11 cellular contexts compared by ENCODE assay signal in the genomic region with DNA sequence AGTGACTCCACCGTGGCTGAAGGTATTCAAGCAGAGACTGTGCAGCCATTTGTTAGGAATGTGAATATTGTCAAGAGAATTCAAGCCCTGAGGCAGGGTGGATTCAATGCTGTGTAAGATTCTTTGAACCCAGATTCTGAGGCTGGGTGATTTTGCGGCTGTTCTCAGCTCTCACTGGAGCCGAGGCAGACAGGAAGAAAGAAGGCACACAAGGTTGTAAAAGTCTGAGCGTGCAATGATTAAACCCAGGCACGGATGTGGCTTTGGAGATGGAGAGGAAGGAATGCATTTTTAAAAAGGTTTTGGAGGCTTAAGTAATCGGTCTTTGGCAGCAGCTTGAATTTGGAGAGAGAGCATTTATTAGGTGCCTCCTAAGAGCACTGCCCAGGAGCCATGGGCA.
DNase-seq lines count a peak whose midpoint lies in the region; ATAC-seq and TF ChIP-seq lines count a peak whose summit lies in the region.
"Had no signal": no experiment of that assay in that cellular context is flagged by ENCODE, and none has a peak within 500 bp of the region (broad histone marks: within the 10 kb centered on the region; RNA-seq: fewer than 3 reads in every experiment).

No MANE protein-coding gene starts in this region.

- H3K27me3 ChIP-seq in left lung = peaks cover 0 to 12% of the 10 kb centered on the region in 2 donors
- H3K27me3 ChIP-seq: upper lobe of left lung had no signal

- H3K4me1 ChIP-seq in left lung = peaks cover 0 to 11% of the 10 kb centered on the region in 2 donors

- intact Hi-C loops in left lung (cut with DNase I) = loop anchor here in 1 of 2 donors (10.0 kb wide), 1 partner anchor 365 kb away; no protein-coding TSS in a partner anchor

- peak; percentile 7 for ATAC-seq in left lung
- no peak for ATAC-seq in GM21576 (IDR thresholded peaks at IDR 0.05; ENCODE audit: unreplicated experiment)

- no peak overlapping the region for H3K27ac ChIP-seq in left lung
- H3K27ac ChIP-seq: upper lobe of left lung had no signal

- TF ChIP-seq CTCF in AG09309 (IDR thresholded peaks at IDR 0.05; ENCODE audit: control insufficient read depth, insufficient read depth, low read depth, low read length, missing control alignments) (no peak), left lung (IDR thresholded peaks at IDR 0.05) (no peak)

- peaks cover 38% of the 10 kb centered on the region for H3K4me1 Mint-ChIP-seq in activated naive CD8-positive, alpha-beta T cell (ENCODE audit: low read depth)

- DNase-seq in AG09309 (ENCODE audit: low read depth) (peak; percentile 89), HCEC 1CT (peak; percentile 62), left lung (no peak), cortex of kidney (lab: John Stamatoyannopoulos, UW) (no peak), DMS114 treated with DMSO at 0.1 percent for 48 hours (lab: John Stamatoyannopoulos, UW; ENCODE audit: unreplicated experiment) (no peak), NCI-H446 treated with DMSO at 0.1 percent for 48 hours (lab: John Stamatoyannopoulos, UW) (no peak)
- DNase-seq: NCI-H226, retina, upper lobe of left lung had no signal

- peaks cover 1% of the 10 kb centered on the region for H3K27me3 Mint-ChIP-seq in activated naive CD8-positive, alpha-beta T cell

- peak overlapping the region; percentile 14 for H3K4me3 Mint-ChIP-seq in activated naive CD8-positive, alpha-beta T cell

- H3K9me3 ChIP-seq in left lung = no peaks in the 10 kb centered on the region
- H3K9me3 ChIP-seq: upper lobe of left lung had no signal

- no peak overlapping the region for H3K4me3 ChIP-seq in AG09309 (ENCODE audit: control insufficient read depth, low read depth, low read length)
- no peak overlapping the region for H3K4me3 ChIP-seq in left lung
- H3K4me3 ChIP-seq: upper lobe of left lung had no signal

- H3K9me3 Mint-ChIP-seq in activated naive CD8-positive, alpha-beta T cell (ENCODE audit: low read depth) = no peaks in the 10 kb centered on the region

- H3K36me3 Mint-ChIP-seq in activated naive CD8-positive, alpha-beta T cell = no peaks in the 10 kb centered on the region

- H3K36me3 ChIP-seq in left lung = no peaks in the 10 kb centered on the region
- H3K36me3 ChIP-seq: upper lobe of left lung had no signal

- H3K27ac Mint-ChIP-seq in activated naive CD8-positive, alpha-beta T cell = peak overlapping the region; percentile 17

Comparison
In these comparisons a context has a peak if more than half of its experiments do, and no peak if none do; other contexts are left out.
1. DNase-seq: peak in AG09309 (single experiment) and HCEC 1CT (single experiment); none in left lung (0 of 2), cortex of kidney (single experiment), DMS114 treated with DMSO at 0.1 percent for 48 hours (single experiment) and NCI-H446 treated with DMSO at 0.1 percent for 48 hours (single experiment).